In the genomic region with DNA sequence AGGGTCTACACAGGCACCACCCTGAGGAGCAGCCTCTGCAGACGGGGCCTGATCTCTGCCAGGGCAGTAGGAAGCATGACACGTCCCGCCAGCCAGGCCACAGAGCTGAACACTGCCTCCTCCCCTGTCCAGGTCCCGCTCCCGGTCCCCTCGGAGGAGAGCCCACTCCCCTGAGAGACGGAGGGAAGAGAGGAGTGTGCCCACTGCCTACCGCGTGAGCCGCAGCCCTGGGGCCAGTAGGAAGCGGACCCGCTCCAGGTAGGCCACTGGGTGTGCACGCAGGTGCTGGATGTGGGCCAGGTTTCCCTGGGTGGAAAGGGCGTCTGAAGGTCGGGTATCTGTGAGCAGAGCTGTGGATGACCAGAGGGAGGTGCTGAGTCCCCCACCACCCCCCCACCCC, we compare ENCODE assay signal across 26 cellular contexts. TPM values are rescaled to one million over a fixed set of nuclear protein-coding genes. Genes with fewer than 3 reads are reported as not detected.
A peak's percentile ranks its signal among the peaks of the same experiment; 100 is the strongest.
DNase-seq lines count a peak whose midpoint lies in the region; ATAC-seq and TF ChIP-seq lines count a peak whose summit lies in the region.
"Had no signal": no experiment of that assay in that cellular context is flagged by ENCODE, and none has a peak within 500 bp of the region (broad histone marks: within the 10 kb centered on the region; RNA-seq: fewer than 3 reads in every experiment).

No MANE protein-coding gene starts in this region.

- peak overlapping the region; percentile 18 for H2AK5ac ChIP-seq in trophoblast cell (ENCODE audit: low read length)

- CTCF ChIA-PET in WTC11 (lab: Charles Lee) = interaction anchor here (1.6 kb wide), 1 partner anchor 31 kb away, joined by 4 read pairs; no protein-coding TSS in a partner anchor
- CTCF ChIA-PET in CD4-positive, alpha-beta memory T cell (lab: Charles Lee; ENCODE audit: partially characterized antibody) = no interaction called here

- H3K36me3 ChIP-seq in DND-41 (ENCODE audit: insufficient read depth, low read length) = peaks cover 91% of the 10 kb centered on the region
- peaks cover 35 to 48% of the 10 kb centered on the region in 2 experiments for H3K36me3 ChIP-seq in trophoblast cell (ENCODE audit: control insufficient read depth in 1 of 2, insufficient read depth in 2 of 2, low read length in 2 of 2)
- H3K36me3 ChIP-seq in CD4-positive, alpha-beta memory T cell (ENCODE audit: insufficient read depth, low read length) = peaks cover 38% of the 10 kb centered on the region
- peaks cover 19 to 81% (median 35%) of the 10 kb centered on the region in 4 donors for H3K36me3 ChIP-seq in sigmoid colon

- intact Hi-C loops in CD4-positive, alpha-beta memory T cell (cut with micrococcal nuclease) = no loop called here
- intact Hi-C loops in sigmoid colon (cut with DNase I) = no loop called here

- H3K9ac ChIP-seq in DND-41 (ENCODE audit: low read depth, low read length) (no peak overlapping the region), trophoblast cell (ENCODE audit: low read length) (no peak overlapping the region)
- H3K9ac ChIP-seq: KMS-11 had no signal

- H2AFZ ChIP-seq in DND-41 (ENCODE audit: low read depth, low read length) = no peak overlapping the region
- no peak overlapping the region for H2AFZ ChIP-seq in trophoblast cell (ENCODE audit: insufficient read depth, low read length, poor library complexity)

- POLR2A ChIA-PET in WTC11 (lab: Charles Lee) = interaction anchor here (0.6 kb wide), 1 partner anchor 25 kb away, joined by 3 read pairs; no protein-coding TSS in a partner anchor
- POLR2A ChIA-PET in CD4-positive, alpha-beta memory T cell (lab: Charles Lee; ENCODE audit: partially characterized antibody) = interaction anchor here (1.0 kb wide), 1 partner anchor 13 kb away, joined by 3 read pairs; no protein-coding TSS in a partner anchor

- ATAC-seq in DND-41 (ENCODE audit: insufficient read depth, low read depth) (peak; percentile 7; the same call in 1 of the 3 replicates), WTC11 (no peak), esophagus mucosa (peak; percentile 14)
- ATAC-seq: activated CD8-positive, alpha-beta T cell treated with anti-CD3 and anti-CD28 coated beads, Interleukin-2, amount 10 ng/mL, durations not matched to agents 7 days and 5 days; activated naive CD8-positive, alpha-beta T cell treated with anti-CD3 and anti-CD28 coated beads, Interleukin-2, amount 50 U/mL, for 24 hours; T-cell had no signal

- no peaks in the 10 kb centered on the region for H3K4me1 ChIP-seq in DND-41 (ENCODE audit: insufficient read depth, low read length)
- peaks cover 4 to 7% of the 10 kb centered on the region in 2 experiments for H3K4me1 ChIP-seq in trophoblast cell (ENCODE audit: control insufficient read depth in 1 of 2, insufficient read depth in 2 of 2, low read length in 2 of 2)
- H3K4me1 ChIP-seq in CD4-positive, alpha-beta memory T cell (ENCODE audit: insufficient read depth, low read length) = no peaks in the 10 kb centered on the region
- H3K4me1 ChIP-seq in sigmoid colon = peaks cover 0 to 6% (median 3%) of the 10 kb centered on the region in 4 donors

- no peak overlapping the region for H3K4me3 ChIP-seq in DND-41 (ENCODE audit: low read depth in 1 of 2, low read length in 2 of 2)
- H3K4me3 ChIP-seq in trophoblast cell (ENCODE audit: low read depth, low read length) = no peak overlapping the region
- H3K4me3 ChIP-seq in CD4-positive, alpha-beta memory T cell (ENCODE audit: low read length in 2 of 2) = no peak overlapping the region
- no peak overlapping the region for H3K4me3 ChIP-seq in sigmoid colon
- H3K4me3 ChIP-seq: SJSA1 had no signal

- H3K14ac ChIP-seq in trophoblast cell (ENCODE audit: low read length) = no peak overlapping the region

- H3K9me3 ChIP-seq in DND-41 (ENCODE audit: insufficient read depth, low read length, severe bottlenecking) = no peaks in the 10 kb centered on the region
- H3K9me3 ChIP-seq in trophoblast cell (ENCODE audit: insufficient read depth, low read depth, low read length) = no peaks in the 10 kb centered on the region
- no peaks in the 10 kb centered on the region for H3K9me3 ChIP-seq in CD4-positive, alpha-beta memory T cell (ENCODE audit: control insufficient read depth in 1 of 2, low read length in 2 of 2)
- H3K9me3 ChIP-seq in sigmoid colon = no peaks in the 10 kb centered on the region
- H3K9me3 ChIP-seq: SJSA1 had no signal

- H3K4me1 Mint-ChIP-seq in WTC11 = peaks cover 28% of the 10 kb centered on the region
- H3K4me1 Mint-ChIP-seq in CD4-positive, alpha-beta memory T cell = peaks cover 0 to 1% (median 0%) of the 10 kb centered on the region in 4 donors
- H3K4me1 Mint-ChIP-seq: T-cell had no signal

- H3K27ac ChIP-seq in DND-41 (ENCODE audit: low read length) (no peak overlapping the region), trophoblast cell (ENCODE audit: low read depth, low read length) (no peak overlapping the region), sigmoid colon (no peak overlapping the region)
- H3K27ac ChIP-seq in CD4-positive, alpha-beta memory T cell (ENCODE audit: low read depth, low read length) = no peak overlapping the region
- H3K27ac ChIP-seq: KMS-11, SJSA1 had no signal

- no peak overlapping the region for H3K4ac ChIP-seq in trophoblast cell (ENCODE audit: low read depth, low read length)

- no peak overlapping the region for H2BK120ac ChIP-seq in trophoblast cell (ENCODE audit: insufficient read depth, low read length, poor library complexity)

- WGBS in trophoblast cell (ENCODE audit: extremely low coverage, insufficient coverage, insufficient read length) = no CpG with 5 or more reads among the region's 15 CpGs
- WGBS in sigmoid colon, 2 donors = 87 to 93% methylated on average over 15 of the region's 15 CpGs

- no peak overlapping the region for H2BK12ac ChIP-seq in trophoblast cell (ENCODE audit: low read length)

- peak overlapping the region; percentile 84 for H3K27ac Mint-ChIP-seq in WTC11
- H3K27ac Mint-ChIP-seq in CD4-positive, alpha-beta memory T cell = peak overlapping the region in 1 of 7 donors; percentile 61
- H3K27ac Mint-ChIP-seq: activated CD8-positive, alpha-beta T cell treated with anti-CD3 and anti-CD28 coated beads, Interleukin-2, amount 10 ng/mL, durations not matched to agents 7 days and 5 days; T-cell had no signal

- H2BK5ac ChIP-seq in trophoblast cell (ENCODE audit: low read depth, low read length, poor library complexity) = no peak overlapping the region

- H4K91ac ChIP-seq in trophoblast cell (ENCODE audit: low read depth, low read length) = no peak overlapping the region

- TF ChIP-seq CTCF in DND-41 (IDR thresholded peaks at IDR 0.05; ENCODE audit: borderline replicate concordance, extremely low read depth, low read length, poor library complexity, severe bottlenecking) (no peak), WTC11 (IDR thresholded peaks at IDR 0.05) (no peak), sigmoid colon (IDR thresholded peaks at IDR 0.05) (no peak)

- H3K79me1 ChIP-seq in trophoblast cell (ENCODE audit: low read length) = no peaks in the 10 kb centered on the region

- H3K9me3 Mint-ChIP-seq in WTC11 = peaks cover 5% of the 10 kb centered on the region
- peaks cover 0 to 3% (median 0%) of the 10 kb centered on the region in 8 donors for H3K9me3 Mint-ChIP-seq in CD4-positive, alpha-beta memory T cell
- H3K9me3 Mint-ChIP-seq: activated naive CD8-positive, alpha-beta T cell treated with anti-CD3 and anti-CD28 coated beads, Interleukin-2, amount 50 U/mL, for 24 hours; T-cell had no signal

- H3K79me2 ChIP-seq in DND-41 (ENCODE audit: insufficient read depth, low read length) (no peaks in the 10 kb centered on the region), trophoblast cell (ENCODE audit: control insufficient read depth, insufficient read depth, low read length, poor library complexity) (no peaks in the 10 kb centered on the region)

- H3K4me3 Mint-ChIP-seq in WTC11 = no peak overlapping the region
- H3K4me3 Mint-ChIP-seq in CD4-positive, alpha-beta memory T cell = no peak overlapping the region
- H3K4me3 Mint-ChIP-seq: activated CD8-positive, alpha-beta T cell treated with anti-CD3 and anti-CD28 coated beads, Interleukin-2, amount 10 ng/mL, durations not matched to agents 7 days and 5 days; activated naive CD8-positive, alpha-beta T cell treated with anti-CD3 and anti-CD28 coated beads, Interleukin-2, amount 50 U/mL, for 24 hours; T-cell had no signal

- H4K12ac ChIP-seq in trophoblast cell (ENCODE audit: low read depth, low read length) = no peak overlapping the region

- H3K36me3 Mint-ChIP-seq in WTC11 = peaks cover 53% of the 10 kb centered on the region
- H3K36me3 Mint-ChIP-seq in CD4-positive, alpha-beta memory T cell = peaks cover 46 to 73% of the 10 kb centered on the region in 2 donors

- DNase-seq in DND-41 = no peak
- DNase-seq in WTC11 (ENCODE audit: low spot score) = no peak
- no peak for DNase-seq in trophoblast cell
- no peak for DNase-seq in CD4-positive, alpha-beta memory T cell
- DNase-seq in sigmoid colon = no peak
- DNase-seq in NCI-H1417 treated with DMSO at 0.1 percent for 48 hours (lab: John Stamatoyannopoulos, UW) = no peak
- DNase-seq in NCI-H748 (lab: John Stamatoyannopoulos, UW; ENCODE audit: unreplicated experiment) = no peak
- DNase-seq: activated CD4-positive, CD25-positive, alpha-beta regulatory T cell treated with anti-CD3 and anti-CD28 coated beads, Interleukin-2, amount 50 U/mL, for 72 hours; activated CD8-positive, alpha-beta T cell treated with anti-CD3 and anti-CD28 coated beads, Interleukin-2, amount 10 ng/mL, durations not matched to agents 7 days and 5 days; activated gamma-delta T cell treated with Interleukin-2 at 50 U/mL for 16 hours; activated naive CD8-positive, alpha-beta T cell treated with anti-CD3 and anti-CD28 coated beads, Interleukin-2, amount 50 U/mL, for 24 hours; activated T-cell treated with anti-CD3 and anti-CD28 coated beads for 4 hours; dermis blood vessel endothelial cell; glutamatergic neuron; kidney glomerular epithelial cell; NCI-H1694 treated with DMSO at 0.1 percent for 48 hours; NCI-H2171; NCI-H526; occipital lobe; retina; stimulated activated CD4-positive, alpha-beta T cell treated with anti-CD3 and anti-CD28 coated beads, Interleukin-4, amount 100 ng/mL, for 1 hour; stimulated activated naive CD4-positive, alpha-beta T cell; T-cell had no signal

- no peaks in the 10 kb centered on the region for H3K27me3 Mint-ChIP-seq in WTC11 (ENCODE audit: low read depth)
- H3K27me3 Mint-ChIP-seq in CD4-positive, alpha-beta memory T cell = no peaks in the 10 kb centered on the region
- H3K27me3 Mint-ChIP-seq: activated naive CD8-positive, alpha-beta T cell treated with anti-CD3 and anti-CD28 coated beads, Interleukin-2, amount 50 U/mL, for 24 hours; T-cell had no signal

- no peak for TF ChIP-seq POLR2A in sigmoid colon (IDR thresholded peaks at IDR 0.05)

- H4K20me1 ChIP-seq in DND-41 (ENCODE audit: insufficient read depth, low read length) = 0 out of 2 replicates have a peak, but pooled peaks cover 7% of the 10 kb centered on the region

- H3K23ac ChIP-seq in trophoblast cell (ENCODE audit: low read length) = no peak overlapping the region

- H3K27me3 ChIP-seq in DND-41 (ENCODE audit: insufficient read depth, low read length, poor library complexity) = no peaks in the 10 kb centered on the region
- no peaks in the 10 kb centered on the region for H3K27me3 ChIP-seq in trophoblast cell (ENCODE audit: insufficient read depth, low read length)
- H3K27me3 ChIP-seq in CD4-positive, alpha-beta memory T cell (ENCODE audit: insufficient read depth, low read length) = no peaks in the 10 kb centered on the region
- H3K27me3 ChIP-seq in sigmoid colon = no peaks in the 10 kb centered on the region
- H3K27me3 ChIP-seq: SJSA1 had no signal

- H3K4me2 ChIP-seq in DND-41 (ENCODE audit: insufficient read depth, low read length) = no peak overlapping the region
- no peak overlapping the region for H3K4me2 ChIP-seq in trophoblast cell (ENCODE audit: low read length)
- H3K4me2 ChIP-seq: KMS-11 had no signal

- TF ChIP-seq EP300 in sigmoid colon (IDR thresholded peaks at IDR 0.05) = no peak

- H3K18ac ChIP-seq in trophoblast cell (ENCODE audit: low read length) = no peak overlapping the region

- H4K8ac ChIP-seq in trophoblast cell (ENCODE audit: low read depth, low read length) = no peak overlapping the region

RNA-seq across cellular contexts. Expression of gene MMP17, which starts 41.9 kb away (rescaled TPM):
- total RNA-seq in WTC11 (2021) = 58.8 to 67.1 TPM (median 62.1 TPM) in 3 replicates
- 2.2 TPM for total RNA-seq in esophagus mucosa
- 12.7 and 12.8 TPM in 2 replicates for polyA plus RNA-seq in trophoblast cell (2013)
- total RNA-seq in CD4-positive, alpha-beta memory T cell = under 1 TPM; 0.32 to 0.94 TPM
- not detected for polyA plus RNA-seq in CD4-positive, alpha-beta memory T cell
- 1 to 10 TPM; 2.7 to 7.1 (median 4.9) TPM for total RNA-seq in sigmoid colon
- polyA plus RNA-seq in sigmoid colon = 1 to 10 TPM in 1 of 3 donors, under 1 TPM in 1, not detected in 1; 0.60 to 6.8 TPM
- total RNA-seq: activated CD8-positive, alpha-beta T cell treated with anti-CD3 and anti-CD28 coated beads, Interleukin-2, amount 10 ng/mL, durations not matched to agents 7 days and 5 days had no signal
